In the genomic region with DNA sequence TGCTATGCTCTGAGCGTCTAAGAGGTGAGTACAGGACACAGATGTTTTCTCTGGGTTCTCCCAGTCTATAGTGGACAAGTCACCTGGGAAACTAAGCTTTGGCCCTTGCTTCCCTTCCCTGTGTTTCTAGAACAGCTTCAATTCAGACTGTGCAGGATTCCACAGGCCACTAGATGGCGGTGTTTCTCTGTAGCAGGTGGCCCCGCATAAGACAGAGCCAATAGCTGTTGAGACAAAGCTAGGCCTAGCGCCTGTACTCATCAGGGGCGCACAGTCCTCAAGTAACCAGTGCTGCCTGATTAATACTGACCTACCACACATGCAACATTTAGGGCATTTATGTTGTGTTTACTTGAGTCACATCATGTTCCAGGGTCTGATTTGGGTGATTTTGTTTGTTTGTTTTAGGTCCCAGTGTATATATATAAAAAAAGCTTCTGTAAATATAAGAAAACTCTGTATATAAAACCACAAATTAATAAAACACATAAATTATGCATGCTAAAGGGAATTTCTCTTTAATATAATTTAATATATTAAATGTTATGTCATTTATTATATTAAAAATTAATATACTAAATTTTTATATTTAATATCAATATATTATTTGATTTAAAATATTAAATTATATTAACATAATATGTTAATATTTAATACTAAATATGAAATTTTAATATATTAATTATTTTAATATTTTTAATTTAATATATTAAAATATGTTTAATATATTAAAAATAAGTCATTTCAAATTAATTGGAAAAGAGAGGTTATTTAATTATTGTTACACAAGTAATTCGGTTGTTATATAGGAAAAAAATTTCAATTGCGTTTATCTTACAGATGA, we compare ENCODE assay signal across 8 cellular contexts.
DNase-seq lines count a peak whose midpoint lies in the region; ATAC-seq and TF ChIP-seq lines count a peak whose summit lies in the region.

No MANE protein-coding gene starts in this region.

- POLR2A ChIA-PET in OCI-LY7 (lab: Charles Lee), result interaction anchor here (0.5 to 0.8 kb wide), 2 partner anchors 10 to 11 kb away, joined by 4 to 7 read pairs; no protein-coding TSS in a partner anchor
- POLR2A ChIA-PET in naive thymus-derived CD8-positive, alpha-beta T cell (lab: Charles Lee), result interaction anchor here (0.8 to 0.9 kb wide), 2 partner anchors 12 to 1105 kb away, joined by 3 to 4 read pairs; no protein-coding TSS in a partner anchor

- H3K9me2 ChIP-seq in OCI-LY7 (ENCODE audit: insufficient read depth, low read length), result no peaks in the 10 kb centered on the region

- ATAC-seq in GM21825 (IDR thresholded peaks at IDR 0.05; ENCODE audit: unreplicated experiment), result peak; percentile 100
- ATAC-seq in naive thymus-derived CD8-positive, alpha-beta T cell, result peak; percentile 99
- ATAC-seq in stimulated activated memory B cell treated with anti-CD40 and anti-IgM and Interleukin-4, amounts not matched to agents 10 μg/mL and 1 μg/mL and 100 μg/mL, for 72 hours, result peak; percentile 95

- H3K9me3 Mint-ChIP-seq in naive thymus-derived CD8-positive, alpha-beta T cell, result no peaks in the 10 kb centered on the region
- H3K9me3 Mint-ChIP-seq in stimulated activated memory B cell treated with anti-CD40 and anti-IgM and Interleukin-4, amounts not matched to agents 10 μg/mL and 1 μg/mL and 100 μg/mL, for 72 hours, result peaks cover 4% of the 10 kb centered on the region

- intact Hi-C loops in OCI-LY7 (cut with micrococcal nuclease; ENCODE audit: unreplicated experiment), result loop anchor here (1.0 to 5.0 kb wide), 4 partner anchors 110 to 480 kb away; no protein-coding TSS in a partner anchor

- no peaks in the 10 kb centered on the region for H3K4me1 ChIP-seq in KMS-11 (ENCODE audit: low read depth, poor library complexity, severe bottlenecking)
- no peaks in the 10 kb centered on the region for H3K4me1 ChIP-seq in OCI-LY7 (ENCODE audit: insufficient read depth, low read length, poor library complexity, severe bottlenecking)

- H3K36me3 Mint-ChIP-seq in naive thymus-derived CD8-positive, alpha-beta T cell, result peaks cover 0 to 4% (median 0%) of the 10 kb centered on the region in 3 donors
- no peaks in the 10 kb centered on the region for H3K36me3 Mint-ChIP-seq in stimulated activated memory B cell treated with anti-CD40 and anti-IgM and Interleukin-4, amounts not matched to agents 10 μg/mL and 1 μg/mL and 100 μg/mL, for 72 hours

- H3K4me3 ChIP-seq in KMS-11 (IDR thresholded peaks at IDR 0.05; ENCODE audit: insufficient read depth, low read depth, low read length) (no peak overlapping the region), OCI-LY7 (ENCODE audit: low read depth, low read length, poor library complexity, severe bottlenecking) (no peak overlapping the region)

- no peak overlapping the region for H3K27ac Mint-ChIP-seq in naive thymus-derived CD8-positive, alpha-beta T cell
- H3K27ac Mint-ChIP-seq in stimulated activated memory B cell treated with anti-CD40 and anti-IgM and Interleukin-4, amounts not matched to agents 10 μg/mL and 1 μg/mL and 100 μg/mL, for 72 hours, result no peak overlapping the region

- H2AFZ ChIP-seq in KMS-11 (ENCODE audit: low read depth) (no peak overlapping the region), OCI-LY7 (ENCODE audit: low read length) (no peak overlapping the region)

- no TSS peak for BruUV-seq in OCI-LY7 (replicated peaks; lab: Mats Ljungman, UMichigan)

- H3K4me3 Mint-ChIP-seq in naive thymus-derived CD8-positive, alpha-beta T cell, result no peak overlapping the region
- no peak overlapping the region for H3K4me3 Mint-ChIP-seq in stimulated activated memory B cell treated with anti-CD40 and anti-IgM and Interleukin-4, amounts not matched to agents 10 μg/mL and 1 μg/mL and 100 μg/mL, for 72 hours

- H3K36me3 ChIP-seq in KMS-11 (ENCODE audit: insufficient read depth) (no peaks in the 10 kb centered on the region), OCI-LY7 (ENCODE audit: insufficient read depth, low read length) (no peaks in the 10 kb centered on the region)

- H3K4me2 ChIP-seq in KMS-11 (no peak overlapping the region), OCI-LY7 (ENCODE audit: low read length) (no peak overlapping the region)

- peaks cover 0 to 1% (median 0%) of the 10 kb centered on the region in 4 donors for H3K4me1 Mint-ChIP-seq in naive thymus-derived CD8-positive, alpha-beta T cell
- H3K4me1 Mint-ChIP-seq in stimulated activated memory B cell treated with anti-CD40 and anti-IgM and Interleukin-4, amounts not matched to agents 10 μg/mL and 1 μg/mL and 100 μg/mL, for 72 hours, result no peaks in the 10 kb centered on the region

- peaks cover 21 to 79% (median 54%) of the 10 kb centered on the region in 5 donors for H3K27me3 Mint-ChIP-seq in naive thymus-derived CD8-positive, alpha-beta T cell
- H3K27me3 Mint-ChIP-seq in stimulated activated memory B cell treated with anti-CD40 and anti-IgM and Interleukin-4, amounts not matched to agents 10 μg/mL and 1 μg/mL and 100 μg/mL, for 72 hours, result peaks cover 57% of the 10 kb centered on the region

- TF ChIP-seq CTCF in KMS-11 (conservative IDR thresholded peaks at IDR 0.05; ENCODE audit: low read depth, low read length) (peak; percentile 94), OCI-LY7 (conservative IDR thresholded peaks at IDR 0.05; ENCODE audit: low read length) (peak; percentile 98)

- H3K9me3 ChIP-seq in OCI-LY7 (ENCODE audit: low read length), result no peaks in the 10 kb centered on the region

- H3K27me3 ChIP-seq in KMS-11 (ENCODE audit: insufficient read depth, low read depth), result no peaks in the 10 kb centered on the region

- TF ChIP-seq POLR2A in erythroblast (IDR thresholded peaks at IDR 0.05; ENCODE audit: low read length), result no peak

- DNase-seq in Daoy (ENCODE audit: low read depth), result peak; percentile 86
- peak; percentile 86 for DNase-seq in OCI-LY7 (ENCODE audit: low spot score)
- peak; percentile 87 for DNase-seq in activated CD8-positive, alpha-beta memory T cell treated with anti-CD3 and anti-CD28 coated beads, Interleukin-2, amount 50 U/mL, for 48 hours
- peak; percentile 79 to 86 for DNase-seq in erythroblast (lab: John Stamatoyannopoulos, UW)
- peak; percentile 59 to 85 (median 76) for DNase-seq in naive thymus-derived CD8-positive, alpha-beta T cell

- CTCF ChIA-PET in OCI-LY7 (lab: Charles Lee; ENCODE audit: unreplicated experiment), result interaction anchor here (0.6 to 1.9 kb wide), 9 partner anchors 11 to 481 kb away, joined by 3 to 9 read pairs (median 3); no protein-coding TSS in a partner anchor

- H4K20me1 ChIP-seq in KMS-11 (ENCODE audit: insufficient read depth) (no peaks in the 10 kb centered on the region), OCI-LY7 (ENCODE audit: insufficient read depth, low read length) (no peaks in the 10 kb centered on the region; the same call in 1 of the 2 replicates)

- H3K9ac ChIP-seq in KMS-11, result no peak overlapping the region

- H3K79me2 ChIP-seq in KMS-11 (ENCODE audit: insufficient read depth, low read depth), result no peaks in the 10 kb centered on the region
- no peaks in the 10 kb centered on the region for H3K79me2 ChIP-seq in OCI-LY7 (ENCODE audit: insufficient read depth, low read depth, low read length)

- H3K27ac ChIP-seq in KMS-11, result no peak overlapping the region
- H3K27ac ChIP-seq in OCI-LY7 (ENCODE audit: low read depth, low read length, poor library complexity, severe bottlenecking), result no peak overlapping the region
